1 cellular context compared by ENCODE assay signal in genomic region chr14:91113829-91114078, GRCh38.
TF ChIP-seq lines count a peak whose summit lies in the region.

TSS of gene DGLUCY (plus strand) at chr14:91114073. CDS start at chr14:91160295, 46,222 bp downstream.

TF ChIP-seq in HepG2, 621 proteins besides CTCF, POLR2A, EP300 and RAD21 (continued from another document and continues in another):
- no peak for TF ChIP-seq THAP7 (CRISPR knock-in tag; IDR thresholded peaks at IDR 0.05)
- 0 out of 2 replicates have a peak, but pooled peaks have one; percentile 11 for TF ChIP-seq ERF (CRISPR knock-in tag; IDR thresholded peaks at IDR 0.05)
- TF ChIP-seq BORCS8-MEF2B (CRISPR knock-in tag; IDR thresholded peaks at IDR 0.05), result peak; percentile 75; the same call in 1 of the 2 replicates
- peak; percentile 23; the same call in 1 of the 2 replicates for TF ChIP-seq ARID2 (CRISPR knock-in tag; IDR thresholded peaks at IDR 0.05; ENCODE audit: borderline replicate concordance)
- 0 out of 2 replicates have a peak, but pooled peaks have one; percentile 35 for TF ChIP-seq ZNF329 (CRISPR knock-in tag; IDR thresholded peaks at IDR 0.05; ENCODE audit: low read depth)
- 0 out of 2 replicates have a peak, but pooled peaks have one; percentile 45 for TF ChIP-seq ZBED4 (CRISPR knock-in tag; IDR thresholded peaks at IDR 0.05; ENCODE audit: borderline replicate concordance)
- peak; percentile 48; the same call in 1 of the 2 replicates for TF ChIP-seq GABPB1 (CRISPR knock-in tag; IDR thresholded peaks at IDR 0.05)
- TF ChIP-seq ISL2 (CRISPR knock-in tag; IDR thresholded peaks at IDR 0.05), result no peak
- peak; percentile 80 for TF ChIP-seq GZF1 (CRISPR knock-in tag; IDR thresholded peaks at IDR 0.05)
- TF ChIP-seq SIN3A (IDR thresholded peaks at IDR 0.05; ENCODE audit: borderline replicate concordance, low read depth, low read length), result no peak; the same call in 1 of the 2 replicates
- peak; percentile 47; the same call in 1 of the 2 replicates for TF ChIP-seq ZNF749 (CRISPR knock-in tag; IDR thresholded peaks at IDR 0.05; ENCODE audit: borderline replicate concordance)
- peak; percentile 71 for TF ChIP-seq ZNF652 (CRISPR knock-in tag; IDR thresholded peaks at IDR 0.05; ENCODE audit: borderline replicate concordance, low read depth)
- TF ChIP-seq ELF3 (CRISPR knock-in tag; IDR thresholded peaks at IDR 0.05), result 0 out of 2 replicates have a peak, but pooled peaks have one; percentile 29
- TF ChIP-seq MEF2D (CRISPR knock-in tag; IDR thresholded peaks at IDR 0.05), result peak; percentile 63; the same call in 1 of the 2 replicates
- TF ChIP-seq KDM5A (IDR thresholded peaks at IDR 0.05; ENCODE audit: borderline replicate concordance, low read length), result no peak
- TF ChIP-seq MAX (IDR thresholded peaks at IDR 0.05), result peak; percentile 96
- TF ChIP-seq KLF12 (CRISPR knock-in tag; IDR thresholded peaks at IDR 0.05; ENCODE audit: borderline replicate concordance), result no peak
- TF ChIP-seq NFIB (CRISPR knock-in tag; IDR thresholded peaks at IDR 0.05; ENCODE audit: borderline replicate concordance), result no peak
- TF ChIP-seq ZNF333 (CRISPR knock-in tag; IDR thresholded peaks at IDR 0.05; ENCODE audit: borderline replicate concordance), result 0 out of 2 replicates have a peak, but pooled peaks have one; percentile 38
- TF ChIP-seq ZNF224 (CRISPR knock-in tag; IDR thresholded peaks at IDR 0.05), result peak; percentile 79; the same call in 1 of the 2 replicates
- no peak for TF ChIP-seq ZNF407 (CRISPR knock-in tag; IDR thresholded peaks at IDR 0.05; ENCODE audit: not compliant biosample characterization)
- no peak for TF ChIP-seq SUZ12 (IDR thresholded peaks at IDR 0.05; ENCODE audit: low read depth, low read length)
- TF ChIP-seq ZNF563 (CRISPR knock-in tag; IDR thresholded peaks at IDR 0.05), result 0 out of 2 replicates have a peak, but pooled peaks have one; percentile 21
- peak; percentile 95 for TF ChIP-seq MYC (CRISPR knock-in tag; IDR thresholded peaks at IDR 0.05; ENCODE audit: borderline replicate concordance)
- no peak for TF ChIP-seq ZBTB40 (IDR thresholded peaks at IDR 0.05)
- peak; percentile 63 for TF ChIP-seq ZBTB40 (CRISPR knock-in tag; IDR thresholded peaks at IDR 0.05)
- no peak for TF ChIP-seq ATRX (CRISPR knock-in tag; IDR thresholded peaks at IDR 0.05; ENCODE audit: borderline replicate concordance)
- no peak for TF ChIP-seq ZNF143 (CRISPR knock-in tag; IDR thresholded peaks at IDR 0.05)
- TF ChIP-seq LRRFIP1 (CRISPR knock-in tag; conservative IDR thresholded peaks at IDR 0.05), result 0 out of 2 replicates have a peak, but pooled peaks have one; percentile 16
- TF ChIP-seq SAP130 (CRISPR knock-in tag; IDR thresholded peaks at IDR 0.05; ENCODE audit: low read depth), result peak; percentile 51; the same call in 1 of the 2 replicates
- 0 out of 2 replicates have a peak, but pooled peaks have one; percentile 33 for TF ChIP-seq ZNF33B (CRISPR knock-in tag; IDR thresholded peaks at IDR 0.05)
